ENCODE assay signal across 8 cellular contexts in the genomic region with DNA sequence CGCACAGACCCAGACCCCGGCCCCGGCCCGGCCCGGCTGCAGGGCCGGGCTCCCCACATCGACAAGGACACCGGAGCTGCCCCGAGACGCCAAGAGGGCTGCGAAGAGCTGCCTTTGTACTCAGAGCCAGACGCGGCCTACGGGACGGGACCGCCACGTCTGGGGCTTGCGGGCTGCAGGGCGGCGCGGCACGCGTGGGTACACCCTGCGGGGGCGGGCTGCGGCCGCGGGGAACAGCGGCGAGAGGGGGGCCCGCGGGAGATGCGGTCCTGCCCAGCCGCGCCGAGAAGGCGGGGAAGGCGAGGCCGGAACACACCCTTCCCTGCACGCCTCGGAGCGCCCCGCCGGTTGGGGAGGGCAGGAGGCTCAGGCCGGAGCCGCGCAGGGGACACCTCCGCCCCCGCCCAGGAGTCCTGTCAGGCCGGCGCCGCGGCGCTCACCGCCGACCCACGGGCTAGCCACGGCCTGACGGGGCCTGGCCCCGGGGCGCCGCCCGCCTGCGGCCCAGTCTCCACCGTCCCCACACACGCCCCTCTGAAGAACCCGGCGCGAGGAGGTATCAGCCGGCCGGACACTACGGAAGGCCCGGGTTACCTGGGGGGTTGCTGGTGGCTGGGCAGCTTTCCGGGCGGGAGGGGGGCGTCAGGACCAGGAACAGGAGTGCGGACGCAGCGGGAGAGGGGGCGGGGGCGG. TPM values are rescaled to one million over a fixed set of nuclear protein-coding genes. Genes with fewer than 3 reads are reported as not detected.
A peak's percentile ranks its signal among the peaks of the same experiment; 100 is the strongest.
DNase-seq lines count a peak whose midpoint lies in the region; ATAC-seq and TF ChIP-seq lines count a peak whose summit lies in the region.

No MANE protein-coding gene starts in this region.

- whole genome bisulfite sequencing in gastroesophageal sphincter (ENCODE audit: low coverage in 1 of 2), 2 donors = no CpG with 5 or more reads among the region's 81 CpGs
- WGBS in ovary, 3 donors = 0 to 1% (median 0%) methylated on average over 26 to 81 of the region's 81 CpGs

- peak overlapping the region; percentile 66 for H3K9ac ChIP-seq in ES-I3 (ENCODE audit: low read depth, low read length)

- peak overlapping the region; percentile 75 for H3K4me3 Mint-ChIP-seq in activated T-helper 17 cell treated with anti-CD3 and anti-CD28 coated beads, Interleukin-2, amount 50 U/mL, for 72 hours

- peak; percentile 43 for ATAC-seq in activated T-helper 17 cell treated with anti-CD3 and anti-CD28 coated beads, Interleukin-2, amount 50 U/mL, for 72 hours (replicated peaks)
- ATAC-seq in gastroesophageal sphincter (peak; percentile 52), upper lobe of right lung (peak; percentile 67)

- H3K36me3 ChIP-seq in ES-I3 (ENCODE audit: insufficient read depth, low read length) (no peaks in the 10 kb centered on the region), H7 (replicated peaks; ENCODE audit: control insufficient read depth, insufficient read depth, low read length) (no peaks in the 10 kb centered on the region), gastroesophageal sphincter (no peaks in the 10 kb centered on the region), ovary (no peaks in the 10 kb centered on the region), upper lobe of right lung (no peaks in the 10 kb centered on the region)

- peak overlapping the region; percentile 81 for H3K4me3 ChIP-seq in H7 (ENCODE audit: insufficient read depth, low read depth, low read length)
- peak overlapping the region; percentile 80 to 86 for H3K4me3 ChIP-seq in gastroesophageal sphincter
- H3K4me3 ChIP-seq in ovary = peak overlapping the region; percentile 97
- H3K4me3 ChIP-seq in upper lobe of right lung = peak overlapping the region; percentile 88

- in situ Hi-C loops in G401 (cut with HindIII; ENCODE audit: low sequenced_read_pairs) = no loop called here

- H3K4me1 Mint-ChIP-seq in activated T-helper 17 cell treated with anti-CD3 and anti-CD28 coated beads, Interleukin-2, amount 50 U/mL, for 72 hours = peaks cover 24% of the 10 kb centered on the region

- H3K4me1 ChIP-seq in ES-I3 (ENCODE audit: insufficient read depth, low read length) (no peaks in the 10 kb centered on the region), gastroesophageal sphincter (peaks cover 22 to 50% (median 34%) of the 10 kb centered on the region in 3 donors), ovary (ENCODE audit: insufficient read depth) (peaks cover 5% of the 10 kb centered on the region), upper lobe of right lung (peaks cover 43% of the 10 kb centered on the region)

- H3K27me3 ChIP-seq in H7 (ENCODE audit: control insufficient read depth, insufficient read depth, low read length) (peaks cover 2% of the 10 kb centered on the region; the same call in 1 of the 2 replicates), gastroesophageal sphincter (no peaks in the 10 kb centered on the region), ovary (no peaks in the 10 kb centered on the region), upper lobe of right lung (no peaks in the 10 kb centered on the region)

- TF ChIP-seq CTCF in gastroesophageal sphincter (IDR thresholded peaks at IDR 0.05) = peak in 1 of 4 experiments; percentile 5
- no peak for TF ChIP-seq CTCF in ovary (IDR thresholded peaks at IDR 0.05)
- no peak for TF ChIP-seq CTCF in upper lobe of right lung (IDR thresholded peaks at IDR 0.05)

- H3K27ac ChIP-seq in gastroesophageal sphincter (peak overlapping the region; percentile 86 to 97 (median 94)), ovary (peak overlapping the region; percentile 77 to 86), upper lobe of right lung (peak overlapping the region; percentile 93)

- H3K36me3 Mint-ChIP-seq in activated T-helper 17 cell treated with anti-CD3 and anti-CD28 coated beads, Interleukin-2, amount 50 U/mL, for 72 hours (ENCODE audit: low read depth) = peaks cover 29% of the 10 kb centered on the region

- no peaks in the 10 kb centered on the region for H3K9me3 ChIP-seq in ES-I3 (ENCODE audit: control insufficient read depth, insufficient read depth, low read length)
- no peaks in the 10 kb centered on the region for H3K9me3 ChIP-seq in gastroesophageal sphincter
- H3K9me3 ChIP-seq in ovary = no peaks in the 10 kb centered on the region
- no peaks in the 10 kb centered on the region for H3K9me3 ChIP-seq in upper lobe of right lung

- H3K27me3 Mint-ChIP-seq in activated T-helper 17 cell treated with anti-CD3 and anti-CD28 coated beads, Interleukin-2, amount 50 U/mL, for 72 hours = no peaks in the 10 kb centered on the region

- H3K9me3 Mint-ChIP-seq in activated T-helper 17 cell treated with anti-CD3 and anti-CD28 coated beads, Interleukin-2, amount 50 U/mL, for 72 hours = no peaks in the 10 kb centered on the region

- TF ChIP-seq EP300 in gastroesophageal sphincter (IDR thresholded peaks at IDR 0.05) (no peak), ovary (IDR thresholded peaks at IDR 0.05) (no peak)

- peak overlapping the region; percentile 93 for H3K27ac Mint-ChIP-seq in activated T-helper 17 cell treated with anti-CD3 and anti-CD28 coated beads, Interleukin-2, amount 50 U/mL, for 72 hours

- intact Hi-C loops in ovary (cut with DNase I) (no loop called here), upper lobe of right lung (cut with DNase I) (no loop called here)

- DNase-seq in H7 = peak; percentile 75
- peak; percentile 16 for DNase-seq in NCI-H526 treated with DMSO at 0.1 percent for 48 hours (lab: John Stamatoyannopoulos, UW)
- peak in 3 of 5 donors; percentile 47 to 69 (median 67) for DNase-seq in ovary
- peak; percentile 83 for DNase-seq in upper lobe of right lung
- DNase-seq in G401 (ENCODE audit: low spot score) = no peak

- no peak for TF ChIP-seq POLR2A in gastroesophageal sphincter (IDR thresholded peaks at IDR 0.05)
- TF ChIP-seq POLR2A in ovary (IDR thresholded peaks at IDR 0.05) = no peak

RNA-seq across cellular contexts. Expression of gene RAB14, which starts 0.5 kb away (rescaled TPM):
- total RNA-seq in H7 (2014; rRNA removed; shearing (Covaris generic)) = 19.5 and 22.1 TPM in 2 replicates
- total RNA-seq in activated T-helper 17 cell treated with anti-CD3 and anti-CD28 coated beads, Interleukin-2, amount 50 U/mL, for 72 hours = 10 to 100 TPM; 45.4 to 66.4 TPM
- 10 to 100 TPM; 29.7 to 40.2 (median 31.4) TPM for total RNA-seq in gastroesophageal sphincter
- total RNA-seq in ovary = 10 to 100 TPM; 22.9 to 64.4 (median 57.1) TPM
- polyA plus RNA-seq in ovary = 10 to 100 TPM; 27.0 to 96.6 TPM
- total RNA-seq in upper lobe of right lung = 104 TPM
- total RNA-seq in G401 (2014; rRNA removed; shearing (Covaris generic)) = 23.8 and 32.8 TPM in 2 replicates
